ENCODE assay signal across 8 cellular contexts in genomic region chr1:115980998-115981993, GRCh38. TPM values are rescaled to one million over a fixed set of nuclear protein-coding genes. Genes with fewer than 3 reads are reported as not detected.
DNase-seq lines count a peak whose midpoint lies in the region; ATAC-seq, FAIRE-seq and TF ChIP-seq lines count a peak whose summit lies in the region.

No MANE protein-coding gene starts in this region.

- peaks cover 20% of the 10 kb centered on the region for H3K4me1 ChIP-seq in body of pancreas

- H3K27ac ChIP-seq in body of pancreas: no peak overlapping the region

- WGBS in body of pancreas, 2 donors: 14 to 22% methylated on average over 3 of the region's 3 CpGs

- ATAC-seq in body of pancreas: peak; percentile 45
- peak; percentile 43 for ATAC-seq in stimulated activated naive CD8-positive, alpha-beta T cell treated with anti-CD3 and anti-CD28 coated beads, Interleukin-15, Interleukin-2, amounts not matched to agents 100 U/mL and 50 U/mL, for 24 hours
- ATAC-seq in HG02763 (IDR thresholded peaks at IDR 0.05; ENCODE audit: unreplicated experiment): no peak

- no peak for FAIRE-seq in H54 (lab: Jason Lieb, UNC)

- DNase-seq in DMS 273 treated with DMSO at 0.1 percent for 48 hours (lab: John Stamatoyannopoulos, UW) (peak; percentile 14), H54 (ENCODE audit: insufficient read length, low spot score) (peak; percentile 56), NCI-H510A treated with DMSO at 0.1 percent for 48 hours (lab: John Stamatoyannopoulos, UW) (peak; percentile 66), body of pancreas (peak in 3 of 4 donors; percentile 22 to 37 (median 32)), iPS-NIHi7 (ENCODE audit: extremely low spot score) (peak; percentile 81)
- peak; percentile 13 for DNase-seq in stimulated activated naive CD8-positive, alpha-beta T cell treated with anti-CD3 and anti-CD28 coated beads, Interleukin-15, Interleukin-2, amounts not matched to agents 100 U/mL and 50 U/mL, for 24 hours
- no peak for DNase-seq in activated CD4-positive, CD25-positive, alpha-beta regulatory T cell (lab: John Stamatoyannopoulos, UW)

- no peaks in the 10 kb centered on the region for H3K27me3 ChIP-seq in body of pancreas

- no peaks in the 10 kb centered on the region for H3K9me3 ChIP-seq in body of pancreas

- no peak for TF ChIP-seq POLR2A in H54 (IDR thresholded peaks at IDR 0.05; ENCODE audit: low read depth, low read length)
- no peak for TF ChIP-seq POLR2A in body of pancreas (IDR thresholded peaks at IDR 0.05)

- peak; percentile 42 to 75 (median 69) for TF ChIP-seq CTCF in body of pancreas (IDR thresholded peaks at IDR 0.05)

- no peak overlapping the region for H3K4me3 ChIP-seq in body of pancreas

- H3K36me3 ChIP-seq in body of pancreas (replicated peaks in 1 of 2; ENCODE audit: insufficient read depth in 1 of 2, low read depth in 2 of 2): no peaks in the 10 kb centered on the region

- intact Hi-C loops in body of pancreas (cut with DNase I): no loop called here

RNA-seq across cellular contexts. Expression of gene SLC22A15, which starts 5.0 kb away (rescaled TPM):
- 1 to 10 TPM; 7.9 to 8.8 TPM for total RNA-seq in body of pancreas

Comparison
In these comparisons a context has a peak if more than half of its experiments do, and no peak if none do; other contexts are left out.
1. DNase-seq: peak in DMS 273 treated with DMSO at 0.1 percent for 48 hours (single experiment), H54 (single experiment), NCI-H510A treated with DMSO at 0.1 percent for 48 hours (single experiment), body of pancreas (3 of 4), iPS-NIHi7 (single experiment) and stimulated activated naive CD8-positive, alpha-beta T cell treated with anti-CD3 and anti-CD28 coated beads, Interleukin-15, Interleukin-2, amounts not matched to agents 100 U/mL and 50 U/mL, for 24 hours (single experiment); none in activated CD4-positive, CD25-positive, alpha-beta regulatory T cell (0 of 4).